Comparison of ENCODE assay signal across 10 cellular contexts in the genomic region with DNA sequence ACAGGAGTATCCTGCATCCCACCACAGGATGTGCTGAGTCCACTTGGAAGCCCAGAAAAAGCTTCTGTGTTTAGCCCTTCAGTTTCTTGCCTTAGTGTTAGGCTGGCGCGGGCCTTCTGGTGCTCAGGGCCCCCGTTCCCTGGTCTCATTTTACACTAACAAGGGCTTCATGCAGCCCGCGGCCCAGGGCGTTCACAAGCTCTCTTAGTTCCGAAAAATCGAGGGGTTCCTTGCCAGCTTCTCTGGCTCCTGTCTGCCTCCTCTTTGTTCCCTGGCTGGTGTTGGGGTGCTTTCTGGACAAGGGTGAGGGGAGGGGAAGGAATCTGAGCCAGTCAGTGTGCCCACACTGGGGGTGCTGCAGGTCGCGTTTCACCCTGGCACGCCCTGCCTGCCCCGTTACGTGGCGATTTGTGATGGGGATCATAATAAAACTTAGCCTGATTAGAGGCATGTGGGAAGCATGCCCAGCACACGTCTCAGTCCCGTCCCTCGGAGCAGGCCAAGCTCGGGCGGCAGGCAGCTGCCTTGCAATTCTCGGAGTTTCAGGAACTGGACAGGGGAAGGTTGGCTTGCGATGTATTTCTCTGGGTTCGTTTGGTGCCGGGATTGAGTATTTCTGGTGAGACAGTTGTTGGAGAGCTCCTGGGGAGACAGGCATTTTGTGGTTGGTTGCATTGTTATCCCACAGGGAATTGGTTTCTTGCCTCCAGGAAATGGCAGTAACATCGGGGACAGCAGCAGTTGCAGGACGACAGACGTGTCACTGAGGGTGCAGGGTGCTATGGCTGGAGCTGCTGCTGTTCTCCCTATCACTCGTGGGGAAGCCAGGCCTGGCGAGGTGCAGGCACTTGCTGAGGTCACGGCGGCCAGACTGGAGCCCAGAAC. TPM values are rescaled to one million over a fixed set of nuclear protein-coding genes. Genes with fewer than 3 reads are reported as not detected.
DNase-seq lines count a peak whose midpoint lies in the region; ATAC-seq, FAIRE-seq and TF ChIP-seq lines count a peak whose summit lies in the region.
"Had no signal": no experiment of that assay in that cellular context is flagged by ENCODE, and none has a peak within 500 bp of the region (broad histone marks: within the 10 kb centered on the region; RNA-seq: fewer than 3 reads in every experiment).

No MANE protein-coding gene starts in this region.

- TF ChIP-seq RAD21 in Ishikawa (IDR thresholded peaks at IDR 0.05; ENCODE audit: low read depth) (no peak), HepG2 (CRISPR knock-in tag; IDR thresholded peaks at IDR 0.05) (no peak)

- TF ChIP-seq CTCF in coronary artery (IDR thresholded peaks at IDR 0.05): no peak
- no peak for TF ChIP-seq CTCF in HepG2 (CRISPR knock-in tag; IDR thresholded peaks at IDR 0.05)
- TF ChIP-seq CTCF in thoracic aorta (IDR thresholded peaks at IDR 0.05): no peak

- H3K4me1 ChIP-seq in HepG2 (ENCODE audit: insufficient read depth, low read length) (peaks cover 82% of the 10 kb centered on the region), thoracic aorta (ENCODE audit: control insufficient read depth in 1 of 2, low read depth in 2 of 2) (peaks cover 14 to 29% of the 10 kb centered on the region in 2 donors)

- H3K27ac ChIP-seq in coronary artery (no peak overlapping the region), HepG2 (ENCODE audit: extremely low read length, insufficient read depth, low read length) (no peak overlapping the region), thoracic aorta (no peak overlapping the region)

- no peak for FAIRE-seq in HepG2 (lab: Jason Lieb, UNC)

- H3K4me3 ChIP-seq in coronary artery (peak overlapping the region; percentile 11), HepG2 (replicated peaks in 1 of 3; ENCODE audit: insufficient read depth in 1 of 3, low read depth in 2 of 3, low read length in 3 of 3) (no peak overlapping the region), thoracic aorta (peak overlapping the region; percentile 31)

- TF ChIP-seq POLR2A in HepG2 (IDR thresholded peaks at IDR 0.05; ENCODE audit: insufficient read depth in 1 of 2, low read depth in 2 of 2, low read length in 2 of 2): no peak

- CTCF ChIA-PET in HepG2 (lab: Yijun Ruan, JAX; ENCODE audit: low intra/inter-chr PET ratio, low total read pairs): no interaction called here

- H3K27me3 ChIP-seq in HepG2 (ENCODE audit: control insufficient read depth in 1 of 2, insufficient read depth in 2 of 2, low read length in 2 of 2) (no peaks in the 10 kb centered on the region), thoracic aorta (replicated peaks; ENCODE audit: insufficient read depth) (no peaks in the 10 kb centered on the region)
- H3K27me3 ChIP-seq: sigmoid colon had no signal

- no peak overlapping the region for H2AFZ ChIP-seq in HepG2 (ENCODE audit: low read length)

- TF ChIP-seq EP300 in Ishikawa (IDR thresholded peaks at IDR 0.05; ENCODE audit: borderline replicate concordance) (no peak), HepG2 (IDR thresholded peaks at IDR 0.05; ENCODE audit: low read depth in 2 of 2, low read length in 2 of 2) (no peak), HepG2 (CRISPR knock-in tag; IDR thresholded peaks at IDR 0.05; ENCODE audit: borderline replicate concordance) (no peak)

- TSS peak; percentile 7 for BruUV-seq in HepG2 (replicated peaks; lab: Mats Ljungman, UMichigan)

- ATAC-seq in HepG2 (no peak), thoracic aorta (ENCODE audit: insufficient number of reproducible peaks, low FRiP score, low read depth) (peak; percentile 26)
- ATAC-seq: stimulated activated memory B cell treated with anti-CD40 and anti-IgM and Interleukin-4, amounts not matched to agents 10 μg/mL and 1 μg/mL and 100 μg/mL, for 72 hours had no signal

- DNase-seq in coronary artery (ENCODE audit: low spot score): no peak
- no peak for DNase-seq in HepG2 (ENCODE audit: low spot score)
- DNase-seq in thoracic aorta (ENCODE audit: low spot score): no peak
- no peak for DNase-seq in DMS153 (lab: John Stamatoyannopoulos, UW)
- no peak for DNase-seq in amniotic stem cell (lab: John Stamatoyannopoulos, UW)
- DNase-seq in NCI-H524 (lab: John Stamatoyannopoulos, UW): no peak
- DNase-seq: NCI-H1694, sigmoid colon had no signal

- in situ Hi-C loops in HepG2 (cut with HindIII; ENCODE audit: extremely low pct_ligation_motif_present, low pct_unique_long_range_greater_than_20kb): no loop called here

- H3K79me2 ChIP-seq in HepG2 (ENCODE audit: insufficient read depth, low read length): peaks cover 97% of the 10 kb centered on the region

- H3K36me3 ChIP-seq in HepG2 (replicated peaks in 1 of 2; ENCODE audit: control insufficient read depth in 1 of 2, insufficient read depth in 2 of 2, low read length in 2 of 2) (peaks cover 10 to 39% of the 10 kb centered on the region in 2 experiments), thoracic aorta (no peaks in the 10 kb centered on the region)
- H3K36me3 ChIP-seq: sigmoid colon had no signal

- H3K9me3 ChIP-seq in HepG2 (ENCODE audit: low read length) (no peaks in the 10 kb centered on the region), thoracic aorta (no peaks in the 10 kb centered on the region)
- H3K9me3 ChIP-seq: sigmoid colon had no signal

- intact Hi-C loops in HepG2 (cut with micrococcal nuclease; ENCODE audit: unreplicated experiment): loop anchor here (5.0 kb wide), 1 partner anchor 83 kb away; no protein-coding TSS in a partner anchor

- H4K20me1 ChIP-seq in HepG2 (ENCODE audit: insufficient read depth, low read length): peaks cover 83% of the 10 kb centered on the region

- POLR2A ChIA-PET in HepG2 (lab: Yijun Ruan, JAX): no interaction called here

- H3K4me2 ChIP-seq in HepG2 (ENCODE audit: low read depth, low read length): no peak overlapping the region; the same call in 1 of the 2 replicates

- WGBS in HepG2 (ENCODE audit: low lambda C conversion rate): 94% methylated on average over 28 of the region's 30 CpGs

- H3K9ac ChIP-seq in HepG2 (ENCODE audit: insufficient read depth, low read depth, low read length): no peak overlapping the region

TF ChIP-seq in Ishikawa, 13 proteins besides CTCF, POLR2A, EP300 and RAD21 (continues in another document):
- TF ChIP-seq, protein P1, sequence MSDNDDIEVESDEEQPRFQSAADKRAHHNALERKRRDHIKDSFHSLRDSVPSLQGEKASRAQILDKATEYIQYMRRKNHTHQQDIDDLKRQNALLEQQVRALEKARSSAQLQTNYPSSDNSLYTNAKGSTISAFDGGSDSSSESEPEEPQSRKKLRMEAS (IDR thresholded peaks at IDR 0.05): peak; percentile 83
- peak; percentile 30; the same call in 1 of the 2 replicates for TF ChIP-seq TEAD4 (IDR thresholded peaks at IDR 0.05)
- no peak for TF ChIP-seq CREB1 (IDR thresholded peaks at IDR 0.05; ENCODE audit: low read depth)
- no peak; the same call in 1 of the 2 replicates for TF ChIP-seq NFIC (IDR thresholded peaks at IDR 0.05)
- TF ChIP-seq ZBTB7A (IDR thresholded peaks at IDR 0.05; ENCODE audit: low read depth): no peak

TF ChIP-seq in HepG2, 621 proteins besides CTCF, POLR2A, EP300 and RAD21 (continues in another document):
- TF ChIP-seq MIER3 (CRISPR knock-in tag; IDR thresholded peaks at IDR 0.05; ENCODE audit: borderline replicate concordance) (no peak), GTF3A (CRISPR knock-in tag; conservative IDR thresholded peaks at IDR 0.05) (no peak), NFE2L2 (IDR thresholded peaks at IDR 0.05; ENCODE audit: low read length) (no peak), ZNF570 (CRISPR knock-in tag; IDR thresholded peaks at IDR 0.05; ENCODE audit: borderline replicate concordance) (no peak), ZNF713 (CRISPR knock-in tag; IDR thresholded peaks at IDR 0.05) (no peak), HNF4G (IDR thresholded peaks at IDR 0.05; ENCODE audit: borderline replicate concordance, low read depth, low read length) (no peak), HNF4G (CRISPR knock-in tag; IDR thresholded peaks at IDR 0.05; ENCODE audit: borderline replicate concordance, low read depth) (no peak)
- TF ChIP-seq, protein P2, sequence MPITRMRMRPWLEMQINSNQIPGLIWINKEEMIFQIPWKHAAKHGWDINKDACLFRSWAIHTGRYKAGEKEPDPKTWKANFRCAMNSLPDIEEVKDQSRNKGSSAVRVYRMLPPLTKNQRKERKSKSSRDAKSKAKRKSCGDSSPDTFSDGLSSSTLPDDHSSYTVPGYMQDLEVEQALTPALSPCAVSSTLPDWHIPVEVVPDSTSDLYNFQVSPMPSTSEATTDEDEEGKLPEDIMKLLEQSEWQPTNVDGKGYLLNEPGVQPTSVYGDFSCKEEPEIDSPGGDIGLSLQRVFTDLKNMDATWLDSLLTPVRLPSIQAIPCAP (CRISPR knock-in tag; IDR thresholded peaks at IDR 0.05; ENCODE audit: low read depth): no peak

RNA-seq across cellular contexts. Expression of gene SH3BP4, which starts 22.9 kb away (rescaled TPM):
- 34.6 and 44.3 TPM in 2 replicates for total RNA-seq in HepG2 (2016; rRNA removed; fragmentation: Illumina TruSeq; extraction: Trizol)
- 10.1 and 13.4 TPM in 2 replicates for total RNA-seq in HepG2 (2016; cell fraction: cytosol; rRNA removed; fragmentation: Illumina TruSeq; extraction: Trizol; ENCODE audit: low read depth)
- total RNA-seq in HepG2 (2016; cell fraction: insoluble cytoplasmic fraction; rRNA removed; fragmentation: Illumina TruSeq; extraction: Trizol): 33.4 and 38.6 TPM in 2 replicates
- total RNA-seq in HepG2 (2016; cell fraction: membrane; rRNA removed; fragmentation: Illumina TruSeq; extraction: Trizol): 23.4 and 24.2 TPM in 2 replicates
- 29.3 and 37.6 TPM in 2 replicates for total RNA-seq in HepG2 (2016; cell fraction: nucleus; rRNA removed; fragmentation: Illumina TruSeq; extraction: Trizol)
- 99.1 and 101 TPM in 2 replicates for polyA plus RNA-seq in HepG2 (2011; rRNA removed)
- 62.2 and 70.2 TPM in 2 replicates for polyA plus RNA-seq in HepG2 (2011; cell fraction: cytosol; rRNA removed)
- 57.3 and 58.3 TPM in 2 replicates for polyA plus RNA-seq in HepG2 (2011; cell fraction: nucleus; rRNA removed)
- polyA plus RNA-seq in HepG2 (2012): 54.2 and 63.2 TPM in 2 replicates
- polyA plus RNA-seq in HepG2 (2016; cell fraction: cytosol; fragmentation: Illumina TruSeq; extraction: Trizol; ENCODE audit: low read depth): 12.1 and 15.0 TPM in 2 replicates
- polyA plus RNA-seq in HepG2 (2016; cell fraction: insoluble cytoplasmic fraction; fragmentation: Illumina TruSeq; extraction: Trizol; ENCODE audit: low read depth): 41.4 and 47.1 TPM in 2 replicates
- 16.0 and 16.3 TPM in 2 replicates for polyA plus RNA-seq in HepG2 (2016; cell fraction: membrane; fragmentation: Illumina TruSeq; extraction: Trizol; ENCODE audit: low read depth)
- polyA plus RNA-seq in HepG2 (2016; cell fraction: nucleus; fragmentation: Illumina TruSeq; extraction: Trizol; ENCODE audit: insufficient read depth, low read depth): 33.7 and 37.2 TPM in 2 replicates
- 50.3 and 196 TPM in 2 replicates for polyA minus RNA-seq in HepG2 (2011; rRNA and poly(A)+ RNA removed; ENCODE audit: low replicate concordance)
- 58.1 and 67.7 TPM in 2 replicates for polyA minus RNA-seq in HepG2 (2011; cell fraction: cytosol; rRNA and poly(A)+ RNA removed)
- 92.1 and 100 TPM in 2 replicates for polyA minus RNA-seq in HepG2 (2011; cell fraction: nucleus; rRNA and poly(A)+ RNA removed)
- total RNA-seq in thoracic aorta: 10 to 100 TPM; 24.0 to 32.4 TPM

Comparison
In these comparisons a context has a peak if more than half of its experiments do, and no peak if none do; other contexts are left out.
1. H3K4me3 ChIP-seq: peak in coronary artery (single experiment) and thoracic aorta (single experiment); none in HepG2 (0 of 3).